16 cellular contexts compared by ENCODE assay signal in genomic region chr2:158079672-158080071, GRCh38. TPM values are rescaled to one million over a fixed set of nuclear protein-coding genes. Genes with fewer than 3 reads are reported as not detected.
DNase-seq lines count a peak whose midpoint lies in the region; ATAC-seq, FAIRE-seq and TF ChIP-seq lines count a peak whose summit lies in the region.
"Had no signal": no experiment of that assay in that cellular context is flagged by ENCODE, and none has a peak within 500 bp of the region (broad histone marks: within the 10 kb centered on the region; RNA-seq: fewer than 3 reads in every experiment).

No MANE protein-coding gene starts in this region.

- intact Hi-C loops in right cardiac atrium (cut with DNase I) (no loop called here), Right ventricle myocardium superior (cut with DNase I) (no loop called here)

- H3K27me3 ChIP-seq in bronchial epithelial cell (ENCODE audit: control insufficient read depth, insufficient read depth, low read length) (no peaks in the 10 kb centered on the region), right cardiac atrium (ENCODE audit: control insufficient read depth, insufficient read depth) (no peaks in the 10 kb centered on the region)
- H3K27me3 ChIP-seq: heart right ventricle had no signal

- ATAC-seq in right cardiac atrium = no peak
- ATAC-seq in Right ventricle myocardium superior (ENCODE audit: poor library complexity) = no peak
- ATAC-seq: heart right ventricle; natural killer cell treated with Interleukin-12 subunit alpha and Interleukin-12 subunit beta and Interleukin-15 and Interleukin-18, amount 100 ng/mL, for 72 hours had no signal

- TF ChIP-seq CTCF in bronchial epithelial cell (IDR thresholded peaks at IDR 0.05; ENCODE audit: insufficient read depth, low read length, severe bottlenecking) = no peak

- H3K4me1 ChIP-seq in right cardiac atrium (ENCODE audit: control insufficient read depth, insufficient read depth, low read length) = no peaks in the 10 kb centered on the region
- H3K4me1 ChIP-seq: heart right ventricle had no signal

- no peaks in the 10 kb centered on the region for H3K36me3 ChIP-seq in bronchial epithelial cell (ENCODE audit: control insufficient read depth, insufficient read depth, low read length)
- H3K36me3 ChIP-seq: heart right ventricle had no signal

- peak; percentile 58 for DNase-seq in HS-5 (ENCODE audit: low read depth)
- DNase-seq in NCI-H510A treated with DMSO at 0.1 percent for 48 hours (lab: John Stamatoyannopoulos, UW) = peak; percentile 47
- DNase-seq in bronchial epithelial cell (ENCODE audit: low read depth) = peak; percentile 87
- DNase-seq in non-pigmented ciliary epithelial cell (ENCODE audit: low read depth) = peak; percentile 11
- no peak for DNase-seq in GOT3 (lab: John Stamatoyannopoulos, UW)
- no peak for DNase-seq in right cardiac atrium
- DNase-seq in Right ventricle myocardium superior = no peak
- DNase-seq: activated CD8-positive, alpha-beta memory T cell treated with anti-CD3 and anti-CD28 coated beads for 24 hours; activated gamma-delta T cell; CD4-positive, alpha-beta memory T cell; effector CD8-positive, alpha-beta T cell; HCEC 1CT; heart right ventricle; NCI-H446 treated with DMSO at 0.1 percent for 48 hours; SIG-M5 had no signal

- 52% methylated on average over 3 of the region's 3 CpGs for WGBS in right cardiac atrium

- no peaks in the 10 kb centered on the region for H3K9me3 ChIP-seq in right cardiac atrium (ENCODE audit: control insufficient read depth, low read length)

- no peak for FAIRE-seq in bronchial epithelial cell (lab: Jason Lieb, UNC)

- H3K4me3 ChIP-seq in bronchial epithelial cell (ENCODE audit: low read depth, low read length) (no peak overlapping the region), right cardiac atrium (ENCODE audit: low read length) (no peak overlapping the region)
- H3K4me3 ChIP-seq: heart right ventricle had no signal

- H3K27ac ChIP-seq in right cardiac atrium (ENCODE audit: low read length) = no peak overlapping the region
- H3K27ac ChIP-seq: heart right ventricle had no signal

RNA-seq across cellular contexts. Expression of gene UPP2, which starts 22.0 kb away (rescaled TPM):
- total RNA-seq in bronchial epithelial cell = not detected in 2 replicates
- total RNA-seq in right cardiac atrium = not detected
- polyA plus RNA-seq in right cardiac atrium = not detected
- not detected for total RNA-seq in Right ventricle myocardium superior
- total RNA-seq: CD4-positive, alpha-beta memory T cell; heart right ventricle; natural killer cell treated with Interleukin-12 subunit alpha and Interleukin-12 subunit beta and Interleukin-15 and Interleukin-18, amount 100 ng/mL, for 72 hours had no signal
- polyA plus RNA-seq: CD4-positive, alpha-beta memory T cell; heart right ventricle had no signal

Comparison
In these comparisons a context has a peak if more than half of its experiments do, and no peak if none do; other contexts are left out.
1. DNase-seq: peak in HS-5 (single experiment), NCI-H510A treated with DMSO at 0.1 percent for 48 hours (single experiment), bronchial epithelial cell (single experiment) and non-pigmented ciliary epithelial cell (single experiment); none in GOT3 (single experiment), right cardiac atrium (0 of 3) and Right ventricle myocardium superior (single experiment).